Comparison of ENCODE assay signal across 8 cellular contexts in genomic region chr7:30594055-30594539, GRCh38. TPM values are rescaled to one million over a fixed set of nuclear protein-coding genes. Genes with fewer than 3 reads are reported as not detected.
DNase-seq lines count a peak whose midpoint lies in the region; ATAC-seq and TF ChIP-seq lines count a peak whose summit lies in the region.

No MANE protein-coding gene starts in this region.

- TF ChIP-seq POLR2A in transverse colon (IDR thresholded peaks at IDR 0.05) = no peak

- in situ Hi-C loops in transverse colon (cut with MboI; ENCODE audit: low pct_ligation_motif_present in 1 of 4, low pct_unique_long_range_greater_than_20kb in 1 of 4, low sequenced_read_pairs in 3 of 4) = no loop called here

- no peaks in the 10 kb centered on the region for H3K27me3 Mint-ChIP-seq in naive thymus-derived CD8-positive, alpha-beta T cell

- H3K27me3 ChIP-seq in transverse colon = no peaks in the 10 kb centered on the region

- H3K4me3 ChIP-seq in transverse colon = peak overlapping the region; percentile 73 to 99 (median 82)

- DNase-seq in activated CD8-positive, alpha-beta memory T cell treated with anti-CD3 and anti-CD28 coated beads for 48 hours (ENCODE audit: low read depth in 2 of 3, low spot score in 2 of 3) = peak; percentile 7 to 25 (median 15)
- no peak for DNase-seq in activated CD8-positive, alpha-beta memory T cell treated with anti-CD3 and anti-CD28 coated beads for 24 hours
- DNase-seq in NAMALWA (ENCODE audit: low spot score) (peak; percentile 72), epithelial cell of prostate (ENCODE audit: low read depth, low spot score) (no peak), transverse colon (peak; percentile 49)
- peak; percentile 33 for DNase-seq in activated CD4-positive, alpha-beta T cell treated with anti-CD3 and anti-CD28 coated beads, Interleukin-2, amount 50 U/mL, for 1 hour
- peak in 2 of 10 donors; percentile 5 to 23 for DNase-seq in naive thymus-derived CD8-positive, alpha-beta T cell

- no peaks in the 10 kb centered on the region for H3K9me3 Mint-ChIP-seq in naive thymus-derived CD8-positive, alpha-beta T cell

- intact Hi-C loops in transverse colon (cut with DNase I; ENCODE audit: low total_unique reads) = no loop called here

- ATAC-seq in HG02623 (IDR thresholded peaks at IDR 0.05; ENCODE audit: unreplicated experiment) = peak; percentile 32
- peak; percentile 6 to 28 for ATAC-seq in naive thymus-derived CD8-positive, alpha-beta T cell

- peak overlapping the region; percentile 97 for H3K27ac ChIP-seq in epithelial cell of prostate
- peak overlapping the region; percentile 92 to 97 (median 94) for H3K27ac ChIP-seq in transverse colon

- peaks cover 0 to 10% (median 0%) of the 10 kb centered on the region in 3 donors for H3K36me3 Mint-ChIP-seq in naive thymus-derived CD8-positive, alpha-beta T cell

- no peaks in the 10 kb centered on the region for H3K9me3 ChIP-seq in transverse colon

- WGBS in transverse colon (ENCODE audit: low coverage in 1 of 2), 2 donors = 0 to 1% methylated on average over 4 to 12 of the region's 12 CpGs

- POLR2A ChIA-PET in naive thymus-derived CD8-positive, alpha-beta T cell (lab: Charles Lee) = interaction anchor here (0.7 to 2.1 kb wide), 12 partner anchors 9 to 1901 kb away, joined by 3 to 10 read pairs (median 3); partner anchors contain the start of genes AVL9 and CRHR2

- H3K4me1 Mint-ChIP-seq in naive thymus-derived CD8-positive, alpha-beta T cell = peaks cover 29 to 83% (median 60%) of the 10 kb centered on the region in 4 donors

- H3K4me3 Mint-ChIP-seq in naive thymus-derived CD8-positive, alpha-beta T cell = peak overlapping the region; percentile 95 to 100 (median 98)

- peaks cover 6 to 30% (median 27%) of the 10 kb centered on the region in 4 donors for H3K4me1 ChIP-seq in transverse colon

- no peak for TF ChIP-seq EP300 in transverse colon (IDR thresholded peaks at IDR 0.05; ENCODE audit: low read depth)

- H3K36me3 ChIP-seq in transverse colon = peaks cover 0 to under 1% (median 0%) of the 10 kb centered on the region in 4 donors

- H3K27ac Mint-ChIP-seq in naive thymus-derived CD8-positive, alpha-beta T cell = peak overlapping the region; percentile 98 to 100 (median 100)

- TF ChIP-seq CTCF in transverse colon (IDR thresholded peaks at IDR 0.05) = no peak

RNA-seq across cellular contexts. Expression of gene GARS1, which starts 0.6 kb away (rescaled TPM):
- 100 to 1,000 TPM; 121 to 130 TPM for total RNA-seq in naive thymus-derived CD8-positive, alpha-beta T cell
- 100 to 1,000 TPM in 1 of 3 donors, 10 to 100 TPM in 2; 64.4 to 102 (median 73.0) TPM for polyA plus RNA-seq in naive thymus-derived CD8-positive, alpha-beta T cell
- 10 to 100 TPM; 20.6 to 69.4 (median 34.5) TPM for total RNA-seq in transverse colon

Comparison
In these comparisons a context has a peak if more than half of its experiments do, and no peak if none do; other contexts are left out.
1. DNase-seq: peak in activated CD8-positive, alpha-beta memory T cell treated with anti-CD3 and anti-CD28 coated beads for 48 hours (3 of 3), NAMALWA (single experiment), activated CD4-positive, alpha-beta T cell treated with anti-CD3 and anti-CD28 coated beads, Interleukin-2, amount 50 U/mL, for 1 hour (single experiment) and transverse colon (single experiment); none in activated CD8-positive, alpha-beta memory T cell treated with anti-CD3 and anti-CD28 coated beads for 24 hours (single experiment) and epithelial cell of prostate (single experiment).